9 cellular contexts compared by ENCODE assay signal in genomic region chr3:172616061-172616461, GRCh38.
A peak's percentile ranks its signal among the peaks of the same experiment; 100 is the strongest.
DNase-seq lines count a peak whose midpoint lies in the region; ATAC-seq and TF ChIP-seq lines count a peak whose summit lies in the region.
"Had no signal": no experiment of that assay in that cellular context is flagged by ENCODE, and none has a peak within 500 bp of the region (broad histone marks: within the 10 kb centered on the region; RNA-seq: fewer than 3 reads in every experiment).

No MANE protein-coding gene starts in this region.

- no peak overlapping the region for H3K4ac ChIP-seq in neuronal stem cell (ENCODE audit: low read length)

- H2BK120ac ChIP-seq in neuronal stem cell (ENCODE audit: low read depth, low read length), result no peak overlapping the region

- no peaks in the 10 kb centered on the region for H3K79me1 ChIP-seq in neuronal stem cell (ENCODE audit: low read depth, low read length)

- WGBS in neuronal stem cell (ENCODE audit: extremely low coverage in 2 of 2, insufficient read length in 2 of 2, insufficient replicate concordance in 1 of 2), 2 donors, result no CpG with 5 or more reads among the region's 1 CpG

- peak; percentile 58 for ATAC-seq in GM21390 (IDR thresholded peaks at IDR 0.05; ENCODE audit: unreplicated experiment)
- peak; percentile 57 for ATAC-seq in mucosa of descending colon
- ATAC-seq in gastrocnemius medialis, result no peak

- no peak overlapping the region for H2BK15ac ChIP-seq in neuronal stem cell (ENCODE audit: low read length)

- H3K14ac ChIP-seq in neuronal stem cell (ENCODE audit: low read length), result no peak overlapping the region

- intact Hi-C loops in mucosa of descending colon (cut with DNase I, micrococcal nuclease) (no loop called here), gastrocnemius medialis (cut with DNase I; ENCODE audit: low total_unique reads) (no loop called here)

- no peak overlapping the region for H2BK5ac ChIP-seq in neuronal stem cell (ENCODE audit: low read length)

- no peak overlapping the region for H3K4me2 ChIP-seq in neuronal stem cell (ENCODE audit: insufficient read depth, low read length, poor library complexity, severe bottlenecking)

- in situ Hi-C loops in GM13977 (cut with MboI; ENCODE audit: low pct_unique_long_range_greater_than_20kb, low sequenced_read_pairs, unreplicated experiment) (no loop called here), gastrocnemius medialis (cut with MboI; ENCODE audit: low sequenced_read_pairs in 4 of 4) (no loop called here)

- no peak overlapping the region for H2AK5ac ChIP-seq in neuronal stem cell (ENCODE audit: low read depth, low read length)

- no peak for TF ChIP-seq POLR2A in gastrocnemius medialis (IDR thresholded peaks at IDR 0.05)

- H3K9me3 ChIP-seq in mucosa of descending colon, result peaks cover 8% of the 10 kb centered on the region
- H3K9me3 ChIP-seq in neuronal stem cell (replicated peaks in 1 of 2; ENCODE audit: control insufficient read depth in 2 of 2, insufficient read depth in 1 of 2, low read depth in 1 of 2, low read length in 2 of 2), result no peaks in the 10 kb centered on the region
- no peaks in the 10 kb centered on the region for H3K9me3 ChIP-seq in gastrocnemius medialis

- no peak overlapping the region for H4K8ac ChIP-seq in neuronal stem cell (ENCODE audit: low read depth, low read length)

- H3K4me3 ChIP-seq in mucosa of descending colon (no peak overlapping the region), neuronal stem cell (ENCODE audit: low read length in 2 of 2) (no peak overlapping the region), gastrocnemius medialis (no peak overlapping the region)

- no peaks in the 10 kb centered on the region for H3K36me3 ChIP-seq in mucosa of descending colon (ENCODE audit: low read depth)
- H3K36me3 ChIP-seq in neuronal stem cell (replicated peaks in 1 of 2; ENCODE audit: control insufficient read depth in 2 of 2, insufficient read depth in 2 of 2, low read length in 2 of 2), result no peaks in the 10 kb centered on the region
- H3K36me3 ChIP-seq in gastrocnemius medialis, result no peaks in the 10 kb centered on the region

- H2BK12ac ChIP-seq in neuronal stem cell (ENCODE audit: low read length), result no peak overlapping the region

- no peak overlapping the region for H3K23ac ChIP-seq in neuronal stem cell (ENCODE audit: low read depth, low read length, poor library complexity)

- DNase-seq in GM13977 (ENCODE audit: low spot score), result peak; percentile 57
- DNase-seq in OCI-M1 (lab: John Stamatoyannopoulos, UW), result peak; percentile 58
- DNase-seq in mucosa of descending colon, result no peak
- DNase-seq in neuronal stem cell (ENCODE audit: low spot score), result no peak
- DNase-seq in gastrocnemius medialis, result no peak
- no peak for DNase-seq in activated gamma-delta T cell (lab: John Stamatoyannopoulos, UW)
- DNase-seq: cerebellar nuclear complex, foreskin fibroblast had no signal

- H3K27ac ChIP-seq in neuronal stem cell (replicated peaks; ENCODE audit: low read length) (no peak overlapping the region), gastrocnemius medialis (no peak overlapping the region)

- no peak overlapping the region for H3K9ac ChIP-seq in neuronal stem cell (ENCODE audit: low read depth, low read length, poor library complexity)

- no peak overlapping the region for H4K91ac ChIP-seq in neuronal stem cell (ENCODE audit: low read depth, low read length, poor library complexity)

- H3K27me3 ChIP-seq in neuronal stem cell (ENCODE audit: control insufficient read depth in 3 of 3, insufficient read depth in 3 of 3, low read depth in 1 of 3, low read length in 3 of 3) (no peaks in the 10 kb centered on the region), gastrocnemius medialis (no peaks in the 10 kb centered on the region)

- H2AFZ ChIP-seq in neuronal stem cell (ENCODE audit: low read length), result no peak overlapping the region

- H3K18ac ChIP-seq in neuronal stem cell (ENCODE audit: low read length), result no peak overlapping the region

- no peaks in the 10 kb centered on the region for H3K4me1 ChIP-seq in mucosa of descending colon (ENCODE audit: low read depth)
- H3K4me1 ChIP-seq in neuronal stem cell (ENCODE audit: control insufficient read depth in 2 of 2, insufficient read depth in 1 of 2, low read depth in 1 of 2, low read length in 2 of 2), result no peaks in the 10 kb centered on the region
- H3K4me1 ChIP-seq in gastrocnemius medialis, result peaks cover 0 to 6% of the 10 kb centered on the region in 2 donors

- TF ChIP-seq CTCF in GM13977 (IDR thresholded peaks at IDR 0.05; ENCODE audit: extremely low read depth, insufficient read depth, missing control alignments) (no peak), mucosa of descending colon (IDR thresholded peaks at IDR 0.05) (no peak), gastrocnemius medialis (IDR thresholded peaks at IDR 0.05 in 4 of 5, conservative IDR thresholded peaks at IDR 0.05 in 1 of 5) (no peak)

Comparison
In these comparisons a context has a peak if more than half of its experiments do, and no peak if none do; other contexts are left out.
1. DNase-seq: peak in GM13977 (single experiment) and OCI-M1 (single experiment); none in mucosa of descending colon (0 of 3), neuronal stem cell (single experiment), gastrocnemius medialis (0 of 2) and activated gamma-delta T cell (single experiment).
2. ATAC-seq: peak in GM21390 (single experiment) and mucosa of descending colon (single experiment); none in gastrocnemius medialis (0 of 2).